In genomic region chr1:29052100-29052499, GRCh38 we compare ENCODE assay signal across 19 cellular contexts.
DNase-seq lines count a peak whose midpoint lies in the region; ATAC-seq and TF ChIP-seq lines count a peak whose summit lies in the region.
"Had no signal": no experiment of that assay in that cellular context is flagged by ENCODE, and none has a peak within 500 bp of the region (broad histone marks: within the 10 kb centered on the region; RNA-seq: fewer than 3 reads in every experiment).

No MANE protein-coding gene starts in this region.

- no peak overlapping the region for H3K4me3 ChIP-seq in fibroblast of villous mesenchyme (ENCODE audit: low read depth, low read length)
- no peak overlapping the region for H3K4me3 ChIP-seq in subcutaneous abdominal adipose tissue (ENCODE audit: low read depth in 1 of 5, low read length in 5 of 5)
- H3K4me3 ChIP-seq in GM23248 = no peak overlapping the region
- H3K4me3 ChIP-seq: HAP-1 had no signal

- H3K4me1 ChIP-seq in subcutaneous abdominal adipose tissue (ENCODE audit: control insufficient read depth in 5 of 5, insufficient read depth in 5 of 5, low read length in 5 of 5) (peaks cover 0 to 40% (median 8%) of the 10 kb centered on the region in 5 donors), GM23248 (ENCODE audit: insufficient read depth) (no peaks in the 10 kb centered on the region)
- H3K4me1 ChIP-seq: Caco-2, HAP-1 had no signal

- H3K9ac ChIP-seq in subcutaneous abdominal adipose tissue (ENCODE audit: low read length in 5 of 5) (peak overlapping the region in 1 of 5 donors; percentile 51), GM23248 (no peak overlapping the region)

- H3K36me3 Mint-ChIP-seq in activated naive CD8-positive, alpha-beta T cell treated with anti-CD3 and anti-CD28 coated beads, Interleukin-2, amount 50 U/mL, for 24 hours (ENCODE audit: low read depth) = peaks cover 8% of the 10 kb centered on the region

- no peak overlapping the region for H3K4me3 Mint-ChIP-seq in activated naive CD8-positive, alpha-beta T cell treated with anti-CD3 and anti-CD28 coated beads, Interleukin-2, amount 50 U/mL, for 24 hours
- H3K4me3 Mint-ChIP-seq: B cell; CD4-positive, CD25-positive, alpha-beta regulatory T cell had no signal

- H3F3A ChIP-seq in GM23248 (ENCODE audit: insufficient read depth) = no peaks in the 10 kb centered on the region

- no peaks in the 10 kb centered on the region for H3K9me2 ChIP-seq in GM23248 (ENCODE audit: insufficient read depth)

- peak overlapping the region; percentile 7 for H3K27ac Mint-ChIP-seq in activated naive CD8-positive, alpha-beta T cell treated with anti-CD3 and anti-CD28 coated beads, Interleukin-2, amount 50 U/mL, for 24 hours
- H3K27ac Mint-ChIP-seq: B cell had no signal

- H3K27me3 Mint-ChIP-seq in activated naive CD8-positive, alpha-beta T cell treated with anti-CD3 and anti-CD28 coated beads, Interleukin-2, amount 50 U/mL, for 24 hours = no peaks in the 10 kb centered on the region
- H3K27me3 Mint-ChIP-seq: B cell; CD4-positive, CD25-positive, alpha-beta regulatory T cell had no signal

- DNase-seq in GM03348 (ENCODE audit: low spot score) = peak; percentile 23
- no peak for DNase-seq in activated naive CD8-positive, alpha-beta T cell treated with anti-CD3 and anti-CD28 coated beads, Interleukin-2, amount 50 U/mL, for 24 hours
- DNase-seq in fibroblast of villous mesenchyme (ENCODE audit: low read depth) = peak; percentile 9
- DNase-seq in GM23248 = no peak
- DNase-seq in posterior vena cava (ENCODE audit: low spot score) = no peak
- DNase-seq: ACHN; Caco-2; CD4-positive, CD25-positive, alpha-beta regulatory T cell; DMS153; EL; IMR-90; NCI-H1105; NCI-H1694 treated with DMSO at 0.1 percent for 48 hours; NCI-H226; NCI-H524 treated with DMSO at 0.1 percent for 48 hours had no signal

- peaks cover 2% of the 10 kb centered on the region for H3K4me1 Mint-ChIP-seq in activated naive CD8-positive, alpha-beta T cell treated with anti-CD3 and anti-CD28 coated beads, Interleukin-2, amount 50 U/mL, for 24 hours
- H3K4me1 Mint-ChIP-seq: B cell had no signal

- ATAC-seq in activated naive CD8-positive, alpha-beta T cell treated with anti-CD3 and anti-CD28 coated beads, Interleukin-2, amount 50 U/mL, for 24 hours = no peak
- no peak for ATAC-seq in GM21825 (IDR thresholded peaks at IDR 0.05; ENCODE audit: unreplicated experiment)

- H2AFZ ChIP-seq in GM23248 = no peak overlapping the region

- intact Hi-C loops in posterior vena cava (cut with DNase I) = no loop called here

- no peak for TF ChIP-seq CTCF in fibroblast of villous mesenchyme (IDR thresholded peaks at IDR 0.05; ENCODE audit: insufficient read depth, low read depth, low read length)

- H3K27me3 ChIP-seq in subcutaneous abdominal adipose tissue (ENCODE audit: control insufficient read depth in 5 of 5, insufficient read depth in 4 of 5, low read length in 5 of 5) (no peaks in the 10 kb centered on the region), GM23248 (replicated peaks; ENCODE audit: insufficient read depth) (no peaks in the 10 kb centered on the region)

- H3K9me3 ChIP-seq in subcutaneous abdominal adipose tissue (ENCODE audit: control insufficient read depth in 5 of 5, low read length in 5 of 5) = no peaks in the 10 kb centered on the region
- H3K9me3 ChIP-seq in GM23248 (ENCODE audit: low read depth) = no peaks in the 10 kb centered on the region
- H3K9me3 ChIP-seq: Caco-2, HAP-1 had no signal

- in situ Hi-C loops in GM23248 (cut with MboI) = no loop called here

- no peaks in the 10 kb centered on the region for H3K9me3 Mint-ChIP-seq in activated naive CD8-positive, alpha-beta T cell treated with anti-CD3 and anti-CD28 coated beads, Interleukin-2, amount 50 U/mL, for 24 hours
- H3K9me3 Mint-ChIP-seq: CD4-positive, CD25-positive, alpha-beta regulatory T cell had no signal

- H3K27ac ChIP-seq in subcutaneous abdominal adipose tissue (ENCODE audit: low read depth, low read length) (peak overlapping the region; percentile 73), GM23248 (no peak overlapping the region)

- no peaks in the 10 kb centered on the region for H4K20me1 ChIP-seq in GM23248 (ENCODE audit: insufficient read depth)

- H3K36me3 ChIP-seq in subcutaneous abdominal adipose tissue (ENCODE audit: control insufficient read depth in 5 of 5, insufficient read depth in 5 of 5, low read length in 5 of 5) = peaks cover 0 to 4% (median 0%) of the 10 kb centered on the region in 5 donors
- no peaks in the 10 kb centered on the region for H3K36me3 ChIP-seq in GM23248 (ENCODE audit: low read depth)

- no peaks in the 10 kb centered on the region for H3K79me2 ChIP-seq in GM23248 (ENCODE audit: insufficient read depth)

- WGBS in GM23248 (ENCODE audit: low coverage in 1 of 2, low lambda C conversion rate in 2 of 2, missing lambda C conversion rate in 2 of 2), 2 experiments = 14% methylated on average over 2 of the region's 2 CpGs

- no peak overlapping the region for H3K4me2 ChIP-seq in GM23248 (ENCODE audit: unreplicated experiment)

Comparison
In these comparisons a context has a peak if more than half of its experiments do, and no peak if none do; other contexts are left out.
1. DNase-seq: peak in GM03348 (single experiment) and fibroblast of villous mesenchyme (single experiment); none in activated naive CD8-positive, alpha-beta T cell treated with anti-CD3 and anti-CD28 coated beads, Interleukin-2, amount 50 U/mL, for 24 hours (single experiment), GM23248 (single experiment) and posterior vena cava (single experiment).